Comparison of ENCODE assay signal across 9 cellular contexts in the genomic region with DNA sequence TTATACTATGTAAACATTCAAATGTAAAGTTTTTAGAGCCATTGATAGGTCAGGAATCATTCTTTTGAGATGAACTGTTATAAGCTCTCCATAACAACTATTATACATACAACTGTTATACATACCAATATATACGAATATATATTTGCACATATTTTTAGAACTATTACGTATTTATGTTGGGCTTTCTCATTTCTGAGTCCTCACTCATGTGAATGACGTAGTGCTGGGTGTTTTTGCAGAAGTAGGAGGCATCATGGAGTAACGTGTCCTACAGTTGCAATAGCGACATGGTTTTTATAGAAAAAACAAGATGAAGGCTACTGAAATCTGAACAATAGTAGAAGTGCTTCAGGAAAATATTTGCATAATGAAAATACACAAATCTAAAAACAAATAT. TPM values are rescaled to one million over a fixed set of nuclear protein-coding genes. Genes with fewer than 3 reads are reported as not detected.
"Had no signal": no experiment of that assay in that cellular context is flagged by ENCODE, and none has a peak within 500 bp of the region (broad histone marks: within the 10 kb centered on the region; RNA-seq: fewer than 3 reads in every experiment).

No MANE protein-coding gene starts in this region.

- H3K4me3 ChIP-seq: GM12878 had no signal

- DNase-seq: GDM1, GF-D8 had no signal

- FAIRE-seq: G401.6, GM12878, GM12891, GM12892, GM18507, GM19239 had no signal

- ATAC-seq: GM12878 had no signal

RNA-seq across cellular contexts. Expression of a gene that starts 36.4 kb away (rescaled TPM):
- total RNA-seq: G401 had no signal
